In genomic region chr11:6233984-6234313, GRCh38 we compare ENCODE assay signal across 8 cellular contexts. TPM values are rescaled to one million over a fixed set of nuclear protein-coding genes. Genes with fewer than 3 reads are reported as not detected.
A peak's percentile ranks its signal among the peaks of the same experiment; 100 is the strongest.
DNase-seq lines count a peak whose midpoint lies in the region; ATAC-seq, FAIRE-seq and TF ChIP-seq lines count a peak whose summit lies in the region.

No MANE protein-coding gene starts in this region.

- H3K27ac Mint-ChIP-seq in CD4-positive, alpha-beta memory T cell = peak overlapping the region; percentile 87 to 100 (median 99)
- H3K27ac Mint-ChIP-seq in MCF 10A (ENCODE audit: low read depth, unreplicated experiment) = peak overlapping the region; percentile 93

- no TSS peak for BruUV-seq in MCF 10A (replicated peaks; lab: Mats Ljungman, UMichigan)

- peak overlapping the region; percentile 80 to 86 for H3K4me3 ChIP-seq in CD4-positive, alpha-beta memory T cell (ENCODE audit: low read length in 2 of 2)
- peak overlapping the region; percentile 97 for H3K4me3 ChIP-seq in HUES64 (ENCODE audit: low read length)
- peak overlapping the region; percentile 95 to 99 for H3K4me3 ChIP-seq in mucosa of rectum (ENCODE audit: low read length in 2 of 2)

- intact Hi-C loops in CD4-positive, alpha-beta memory T cell (cut with micrococcal nuclease) = loop anchor here (1.0 to 10.0 kb wide), 10 partner anchors 25 to 1751 kb away; partner anchors contain the start of genes ARFIP2, CCKBR, EIF3F and MRPL17
- intact Hi-C loops in MCF 10A (cut with micrococcal nuclease) = loop anchor here (1.0 to 2.0 kb wide), 3 partner anchors 15 to 86 kb away; partner anchors contain the start of gene CAVIN3

- H3K27me3 Mint-ChIP-seq in CD4-positive, alpha-beta memory T cell = peaks cover 0 to 1% of the 10 kb centered on the region in 2 donors
- no peaks in the 10 kb centered on the region for H3K27me3 Mint-ChIP-seq in MCF 10A (ENCODE audit: insufficient read depth, unreplicated experiment)

- H3K9me3 Mint-ChIP-seq in CD4-positive, alpha-beta memory T cell = no peaks in the 10 kb centered on the region
- no peaks in the 10 kb centered on the region for H3K9me3 Mint-ChIP-seq in MCF 10A (ENCODE audit: unreplicated experiment)

- no peaks in the 10 kb centered on the region for H3K27me3 ChIP-seq in CD4-positive, alpha-beta memory T cell (ENCODE audit: insufficient read depth, low read length)
- H3K27me3 ChIP-seq in HUES64 (ENCODE audit: insufficient read depth, low read length) (no peaks in the 10 kb centered on the region), mucosa of rectum (ENCODE audit: control insufficient read depth in 2 of 2, insufficient read depth in 2 of 2, low read length in 2 of 2) (no peaks in the 10 kb centered on the region)

- WGBS in HUES64 = 2% methylated on average over 9 of the region's 9 CpGs

- H3K27ac ChIP-seq in CD4-positive, alpha-beta memory T cell (ENCODE audit: low read depth, low read length) = peak overlapping the region; percentile 75
- H3K27ac ChIP-seq in HUES64 (ENCODE audit: low read depth, low read length) (peak overlapping the region; percentile 36), mucosa of rectum (ENCODE audit: low read depth in 2 of 2, low read length in 2 of 2) (peak overlapping the region; percentile 93)

- no peak for FAIRE-seq in RCC 7860 (lab: Jason Lieb, UNC)

- H3K9ac ChIP-seq in HUES64 (ENCODE audit: low read depth, low read length) (peak overlapping the region; percentile 83), mucosa of rectum (ENCODE audit: low read depth in 1 of 2, low read length in 2 of 2) (peak overlapping the region; percentile 96)

- no peak for TF ChIP-seq CTCF in MCF 10A (IDR thresholded peaks at IDR 0.05; ENCODE audit: unreplicated experiment)

- POLR2A ChIA-PET in CD4-positive, alpha-beta memory T cell (lab: Charles Lee; ENCODE audit: partially characterized antibody) = interaction anchor here (1.0 to 1.9 kb wide), 5 partner anchors 170 to 449 kb away, joined by 3 to 14 read pairs (median 4); partner anchors contain the start of genes APBB1, ARFIP2, MRPL17 and TIMM10B
- POLR2A ChIA-PET in MCF 10A (lab: Yijun Ruan, JAX) = interaction anchor here (0.6 to 5.7 kb wide), 13 partner anchors 11 to 543 kb away, joined by 3 to 59 read pairs (median 5); partner anchors contain the start of genes ARFIP2, CAVIN3, MRPL17 and TIMM10B

- no peaks in the 10 kb centered on the region for H3K36me3 ChIP-seq in CD4-positive, alpha-beta memory T cell (ENCODE audit: insufficient read depth, low read length)
- H3K36me3 ChIP-seq in HUES64 (ENCODE audit: insufficient read depth, low read length) = no peaks in the 10 kb centered on the region
- H3K36me3 ChIP-seq in mucosa of rectum (ENCODE audit: control insufficient read depth in 2 of 2, insufficient read depth in 2 of 2, low read length in 2 of 2) = no peaks in the 10 kb centered on the region

- peaks cover 0 to 8% of the 10 kb centered on the region in 2 donors for H3K36me3 Mint-ChIP-seq in CD4-positive, alpha-beta memory T cell
- no peaks in the 10 kb centered on the region for H3K36me3 Mint-ChIP-seq in MCF 10A (ENCODE audit: insufficient read depth, unreplicated experiment)

- peak overlapping the region; percentile 96 to 100 (median 98) for H3K4me3 Mint-ChIP-seq in CD4-positive, alpha-beta memory T cell
- H3K4me3 Mint-ChIP-seq in MCF 10A (ENCODE audit: unreplicated experiment) = peak overlapping the region; percentile 94

- H3K4me1 Mint-ChIP-seq in CD4-positive, alpha-beta memory T cell = peaks cover 32 to 57% (median 47%) of the 10 kb centered on the region in 4 donors
- H3K4me1 Mint-ChIP-seq in MCF 10A (ENCODE audit: insufficient read depth, unreplicated experiment) = peaks cover 26% of the 10 kb centered on the region

- CTCF ChIA-PET in CD4-positive, alpha-beta memory T cell (lab: Charles Lee; ENCODE audit: partially characterized antibody) = interaction anchor here (1.0 to 2.1 kb wide), 3 partner anchors 8 to 18 kb away, joined by 3 to 10 read pairs (median 4); no protein-coding TSS in a partner anchor
- CTCF ChIA-PET in MCF 10A (lab: Yijun Ruan, JAX) = interaction anchor here (0.7 to 7.6 kb wide), 5 partner anchors 12 to 229 kb away, joined by 3 to 50 read pairs (median 6); no protein-coding TSS in a partner anchor

- H3K4me1 ChIP-seq in CD4-positive, alpha-beta memory T cell (ENCODE audit: insufficient read depth, low read length) = peaks cover 36% of the 10 kb centered on the region
- H3K4me1 ChIP-seq in HUES64 (ENCODE audit: insufficient read depth, low read length) (no peaks in the 10 kb centered on the region), mucosa of rectum (ENCODE audit: control insufficient read depth in 2 of 2, insufficient read depth in 2 of 2, low read length in 2 of 2) (peaks cover 20% of the 10 kb centered on the region in 2 donors)

- H3K9me3 ChIP-seq in CD4-positive, alpha-beta memory T cell (ENCODE audit: control insufficient read depth in 1 of 2, low read length in 2 of 2) = no peaks in the 10 kb centered on the region
- H3K9me3 ChIP-seq in HUES64 (ENCODE audit: insufficient read depth, low read depth, low read length) = no peaks in the 10 kb centered on the region
- H3K9me3 ChIP-seq in mucosa of rectum (ENCODE audit: control insufficient read depth in 2 of 2, low read length in 2 of 2) = no peaks in the 10 kb centered on the region

- ATAC-seq in HG02642 (IDR thresholded peaks at IDR 0.05; ENCODE audit: poor library complexity, unreplicated experiment) = no peak

- DNase-seq in CD4-positive, alpha-beta memory T cell = no peak
- DNase-seq in MCF 10A (ENCODE audit: unreplicated experiment) (no peak), NCI-H1417 treated with DMSO at 0.1 percent for 48 hours (lab: John Stamatoyannopoulos, UW) (no peak), hepatic stellate cell (ENCODE audit: low spot score) (no peak), RCC 7860 (ENCODE audit: low spot score) (no peak)

RNA-seq across cellular contexts. Expression of gene FHIP1B, which starts 0.5 kb away (rescaled TPM):
- 10 to 100 TPM; 48.7 to 50.8 TPM for total RNA-seq in CD4-positive, alpha-beta memory T cell
- polyA plus RNA-seq in CD4-positive, alpha-beta memory T cell = 10 to 100 TPM; 12.0 to 16.7 TPM
- 12.3 TPM for polyA plus RNA-seq in HUES64 (2013, experiment 1 of 2)
- 12.1 TPM for polyA plus RNA-seq in HUES64 (2013, experiment 2 of 2)
- total RNA-seq in MCF 10A (2022) = 44.6 and 51.1 TPM in 2 replicates

RNA-seq across cellular contexts. Expression of gene CNGA4, which starts 4.9 kb away (rescaled TPM):
- total RNA-seq in CD4-positive, alpha-beta memory T cell = under 1 TPM; 0.58 to 0.61 TPM
- not detected for polyA plus RNA-seq in CD4-positive, alpha-beta memory T cell
- polyA plus RNA-seq in HUES64 (2013, experiment 1 of 2) = 0.70 TPM
- polyA plus RNA-seq in HUES64 (2013, experiment 2 of 2) = 0.70 TPM
- total RNA-seq in MCF 10A (2022) = not detected in 2 replicates

RNA-seq across cellular contexts. Expression of gene CCKBR, which starts 25.7 kb away (rescaled TPM):
- total RNA-seq in CD4-positive, alpha-beta memory T cell = not detected
- not detected for polyA plus RNA-seq in CD4-positive, alpha-beta memory T cell
- 14.2 TPM for polyA plus RNA-seq in HUES64 (2013, experiment 1 of 2)
- polyA plus RNA-seq in HUES64 (2013, experiment 2 of 2) = 11.9 TPM
- total RNA-seq in MCF 10A (2022) = not detected in 2 replicates

RNA-seq across cellular contexts. Expression of gene C11orf42, which starts 28.6 kb away (rescaled TPM):
- total RNA-seq in CD4-positive, alpha-beta memory T cell = not detected
- polyA plus RNA-seq in CD4-positive, alpha-beta memory T cell = not detected
- not detected for polyA plus RNA-seq in HUES64 (2013, experiment 1 of 2)
- not detected for polyA plus RNA-seq in HUES64 (2013, experiment 2 of 2)
- total RNA-seq in MCF 10A (2022) = not detected in 2 replicates

RNA-seq across cellular contexts. Expression of gene OR52W1, which starts 34.9 kb away (rescaled TPM):
- not detected for total RNA-seq in CD4-positive, alpha-beta memory T cell
- polyA plus RNA-seq in CD4-positive, alpha-beta memory T cell = not detected
- not detected for polyA plus RNA-seq in HUES64 (2013, experiment 1 of 2)
- polyA plus RNA-seq in HUES64 (2013, experiment 2 of 2) = not detected
- total RNA-seq in MCF 10A (2022) = not detected in 2 replicates

Comparison
In these comparisons a context has a peak if more than half of its experiments do, and no peak if none do; other contexts are left out.
1. H3K27ac ChIP-seq: peak in every context shown above with its lines; median percentile 93 in mucosa of rectum; 75 in CD4-positive, alpha-beta memory T cell; 36 in HUES64.